ENCODE assay signal across 9 cellular contexts in genomic region chr9:21392270-21392669, GRCh38. TPM values are rescaled to one million over a fixed set of nuclear protein-coding genes. Genes with fewer than 3 reads are reported as not detected.
A peak's percentile ranks its signal among the peaks of the same experiment; 100 is the strongest.
DNase-seq lines count a peak whose midpoint lies in the region; ATAC-seq and TF ChIP-seq lines count a peak whose summit lies in the region.
"Had no signal": no experiment of that assay in that cellular context is flagged by ENCODE, and none has a peak within 500 bp of the region (broad histone marks: within the 10 kb centered on the region; RNA-seq: fewer than 3 reads in every experiment).

No MANE protein-coding gene starts in this region.

- TF ChIP-seq EP300 in ovary (IDR thresholded peaks at IDR 0.05), result no peak

- TF ChIP-seq POLR2A in NB4 (IDR thresholded peaks at IDR 0.05; ENCODE audit: extremely low read depth, insufficient read length) (no peak), ovary (IDR thresholded peaks at IDR 0.05) (no peak)

- intact Hi-C loops in ovary (cut with DNase I), result loop anchor here in 1 of 4 donors (10.0 kb wide), 1 partner anchor 67 kb away; no protein-coding TSS in a partner anchor

- no peak overlapping the region for H3K27ac ChIP-seq in ovary

- peak; percentile 31 for TF ChIP-seq CTCF in HFF-Myc (IDR thresholded peaks at IDR 0.05; ENCODE audit: low read depth, low read length, missing control alignments)
- TF ChIP-seq CTCF in NB4 (IDR thresholded peaks at IDR 0.05; ENCODE audit: low read depth, low read length), result peak; percentile 46
- peak; percentile 44 for TF ChIP-seq CTCF in glutamatergic neuron (IDR thresholded peaks at IDR 0.05; ENCODE audit: partially characterized antibody, unreplicated experiment)
- TF ChIP-seq CTCF in ovary (IDR thresholded peaks at IDR 0.05), result no peak

- no peaks in the 10 kb centered on the region for H3K36me3 Mint-ChIP-seq in activated CD8-positive, alpha-beta memory T cell treated with anti-CD3 and anti-CD28 coated beads, Interleukin-2, amount 10 ng/mL, durations not matched to agents 7 days and 5 days
- no peaks in the 10 kb centered on the region for H3K36me3 Mint-ChIP-seq in glutamatergic neuron (ENCODE audit: unreplicated experiment)
- H3K36me3 Mint-ChIP-seq: activated naive CD8-positive, alpha-beta T cell had no signal

- no peak overlapping the region for H3K4me3 ChIP-seq in HFF-Myc (replicated peaks; ENCODE audit: low read depth, low read length)
- no peak overlapping the region for H3K4me3 ChIP-seq in NB4 (ENCODE audit: low read depth, low read length)
- H3K4me3 ChIP-seq in ovary, result no peak overlapping the region

- DNase-seq in activated CD8-positive, alpha-beta memory T cell treated with anti-CD3 and anti-CD28 coated beads, Interleukin-2, amount 10 ng/mL, durations not matched to agents 7 days and 5 days, result no peak
- no peak for DNase-seq in activated CD8-positive, alpha-beta memory T cell treated with anti-CD3 and anti-CD28 coated beads, Interleukin-2, amount 50 U/mL, for 48 hours
- DNase-seq in HFF-Myc (ENCODE audit: extremely low read depth, low read depth) (peak; percentile 2), NB4 (ENCODE audit: low read depth) (peak; percentile 65), glutamatergic neuron (no peak), ovary (no peak), ecto neural progenitor cell (ENCODE audit: low spot score) (no peak), NCI-H345 treated with DMSO at 0.1 percent for 48 hours (lab: John Stamatoyannopoulos, UW; ENCODE audit: unreplicated experiment) (no peak)

- WGBS in ovary, 3 donors, result 77 to 88% (median 87%) methylated on average over 6 of the region's 6 CpGs

- CTCF ChIA-PET in activated CD8-positive, alpha-beta memory T cell treated with anti-CD3 and anti-CD28 coated beads, Interleukin-2, amount 10 ng/mL, durations not matched to agents 7 days and 5 days (lab: Charles Lee), result interaction anchor here (0.8 to 1.2 kb wide), 3 partner anchors 28 to 239 kb away, joined by 3 read pairs; no protein-coding TSS in a partner anchor

- H3K27ac Mint-ChIP-seq in activated CD8-positive, alpha-beta memory T cell treated with anti-CD3 and anti-CD28 coated beads, Interleukin-2, amount 10 ng/mL, durations not matched to agents 7 days and 5 days, result no peak overlapping the region
- no peak overlapping the region for H3K27ac Mint-ChIP-seq in glutamatergic neuron (ENCODE audit: unreplicated experiment)
- H3K27ac Mint-ChIP-seq: activated naive CD8-positive, alpha-beta T cell had no signal

- ATAC-seq in activated CD8-positive, alpha-beta memory T cell treated with anti-CD3 and anti-CD28 coated beads, Interleukin-2, amount 10 ng/mL, durations not matched to agents 7 days and 5 days, result peak; percentile 48

- H3K36me3 ChIP-seq in ovary, result no peaks in the 10 kb centered on the region

- H3K9me3 ChIP-seq in ovary, result no peaks in the 10 kb centered on the region

- H3K4me1 Mint-ChIP-seq in activated CD8-positive, alpha-beta memory T cell treated with anti-CD3 and anti-CD28 coated beads, Interleukin-2, amount 10 ng/mL, durations not matched to agents 7 days and 5 days, result peaks cover 5% of the 10 kb centered on the region
- no peaks in the 10 kb centered on the region for H3K4me1 Mint-ChIP-seq in glutamatergic neuron (ENCODE audit: low read depth, unreplicated experiment)

- H3K9me3 Mint-ChIP-seq in activated CD8-positive, alpha-beta memory T cell treated with anti-CD3 and anti-CD28 coated beads, Interleukin-2, amount 10 ng/mL, durations not matched to agents 7 days and 5 days (ENCODE audit: low read depth), result no peaks in the 10 kb centered on the region
- no peaks in the 10 kb centered on the region for H3K9me3 Mint-ChIP-seq in glutamatergic neuron (ENCODE audit: unreplicated experiment)

- no peaks in the 10 kb centered on the region for H3K27me3 ChIP-seq in ovary

- no peak overlapping the region for H3K4me3 Mint-ChIP-seq in activated CD8-positive, alpha-beta memory T cell treated with anti-CD3 and anti-CD28 coated beads, Interleukin-2, amount 10 ng/mL, durations not matched to agents 7 days and 5 days
- no peak overlapping the region for H3K4me3 Mint-ChIP-seq in glutamatergic neuron (ENCODE audit: unreplicated experiment)
- H3K4me3 Mint-ChIP-seq: activated naive CD8-positive, alpha-beta T cell had no signal

- H3K4me1 ChIP-seq in ovary (ENCODE audit: insufficient read depth), result no peaks in the 10 kb centered on the region

- H3K27me3 Mint-ChIP-seq in activated CD8-positive, alpha-beta memory T cell treated with anti-CD3 and anti-CD28 coated beads, Interleukin-2, amount 10 ng/mL, durations not matched to agents 7 days and 5 days, result peaks cover 73% of the 10 kb centered on the region
- no peaks in the 10 kb centered on the region for H3K27me3 Mint-ChIP-seq in glutamatergic neuron (ENCODE audit: unreplicated experiment)

RNA-seq across cellular contexts. Expression of gene IFNA2, which starts 7.1 kb away (rescaled TPM):
- total RNA-seq in activated CD8-positive, alpha-beta memory T cell treated with anti-CD3 and anti-CD28 coated beads, Interleukin-2, amount 10 ng/mL, durations not matched to agents 7 days and 5 days, result not detected
- not detected for total RNA-seq in glutamatergic neuron (ENCODE audit: unreplicated experiment)
- total RNA-seq in ovary, result not detected
- polyA plus RNA-seq in ovary, result not detected

RNA-seq across cellular contexts. Expression of gene IFNA8, which starts 16.6 kb away (rescaled TPM):
- total RNA-seq in activated CD8-positive, alpha-beta memory T cell treated with anti-CD3 and anti-CD28 coated beads, Interleukin-2, amount 10 ng/mL, durations not matched to agents 7 days and 5 days, result not detected
- total RNA-seq in glutamatergic neuron (ENCODE audit: unreplicated experiment) (not detected), ovary (not detected)
- polyA plus RNA-seq in ovary, result not detected

RNA-seq across cellular contexts. Expression of gene IFNA13, which starts 24.4 kb away (rescaled TPM):
- not detected for total RNA-seq in activated CD8-positive, alpha-beta memory T cell treated with anti-CD3 and anti-CD28 coated beads, Interleukin-2, amount 10 ng/mL, durations not matched to agents 7 days and 5 days
- not detected for total RNA-seq in glutamatergic neuron (ENCODE audit: unreplicated experiment)
- total RNA-seq in ovary, result not detected
- polyA plus RNA-seq in ovary, result under 1 TPM in 1 of 2 donors, not detected in 1; 0.12 TPM

RNA-seq across cellular contexts. Expression of gene IFNA6, which starts 41.6 kb away (rescaled TPM):
- total RNA-seq in activated CD8-positive, alpha-beta memory T cell treated with anti-CD3 and anti-CD28 coated beads, Interleukin-2, amount 10 ng/mL, durations not matched to agents 7 days and 5 days, result not detected
- not detected for total RNA-seq in glutamatergic neuron (ENCODE audit: unreplicated experiment)
- total RNA-seq in ovary, result not detected
- under 1 TPM in 1 of 2 donors, not detected in 1; 0.12 TPM for polyA plus RNA-seq in ovary

RNA-seq across cellular contexts. Expression of gene IFNA1, which starts 48.0 kb away (rescaled TPM):
- total RNA-seq in activated CD8-positive, alpha-beta memory T cell treated with anti-CD3 and anti-CD28 coated beads, Interleukin-2, amount 10 ng/mL, durations not matched to agents 7 days and 5 days, result not detected
- total RNA-seq in glutamatergic neuron (ENCODE audit: unreplicated experiment) (not detected), ovary (not detected)
- polyA plus RNA-seq in ovary, result not detected

Comparison
In these comparisons a context has a peak if more than half of its experiments do, and no peak if none do; other contexts are left out.
1. DNase-seq: peak in HFF-Myc (single experiment) and NB4 (single experiment); none in activated CD8-positive, alpha-beta memory T cell treated with anti-CD3 and anti-CD28 coated beads, Interleukin-2, amount 10 ng/mL, durations not matched to agents 7 days and 5 days (single experiment), activated CD8-positive, alpha-beta memory T cell treated with anti-CD3 and anti-CD28 coated beads, Interleukin-2, amount 50 U/mL, for 48 hours (single experiment), glutamatergic neuron (single experiment), ovary (0 of 5), ecto neural progenitor cell (single experiment) and NCI-H345 treated with DMSO at 0.1 percent for 48 hours (single experiment).
2. CTCF ChIP-seq: peak in HFF-Myc (single experiment), NB4 (single experiment) and glutamatergic neuron (single experiment); none in ovary (0 of 3).